In the genomic region with DNA sequence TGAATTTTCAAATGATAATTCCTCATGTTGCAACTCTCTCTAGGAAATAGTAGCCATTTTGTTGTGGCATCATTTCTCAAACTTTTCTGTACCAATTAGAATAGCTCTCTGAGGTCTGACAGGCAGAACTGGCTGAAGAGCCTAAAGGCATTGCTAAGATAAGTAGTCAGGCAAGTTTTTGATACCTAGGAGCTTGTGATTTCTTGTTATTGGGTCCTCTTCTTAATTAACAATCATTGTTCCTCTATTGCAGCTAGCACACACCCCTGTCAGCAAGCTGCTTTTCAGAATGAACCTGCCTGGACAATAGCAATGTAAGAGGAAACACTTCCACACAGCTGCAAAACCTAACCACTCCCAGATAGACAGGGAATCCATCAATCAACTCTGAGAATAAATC, we compare ENCODE assay signal across 24 cellular contexts.
DNase-seq lines count a peak whose midpoint lies in the region; ATAC-seq and TF ChIP-seq lines count a peak whose summit lies in the region.
"Had no signal": no experiment of that assay in that cellular context is flagged by ENCODE, and none has a peak within 500 bp of the region (broad histone marks: within the 10 kb centered on the region; RNA-seq: fewer than 3 reads in every experiment).

No MANE protein-coding gene starts in this region.

- H3K27me3 ChIP-seq in mammary epithelial cell (ENCODE audit: insufficient read depth, low read length): no peaks in the 10 kb centered on the region
- H3K27me3 ChIP-seq in breast epithelium: no peaks in the 10 kb centered on the region
- H3K27me3 ChIP-seq: adrenal gland, testis had no signal

- peaks cover 5% of the 10 kb centered on the region for H3K9me3 Mint-ChIP-seq in type B pancreatic cell

- H3K4me1 ChIP-seq in mammary epithelial cell (ENCODE audit: insufficient read depth, low read length) (peaks cover 69% of the 10 kb centered on the region), breast epithelium (peaks cover 0 to 32% of the 10 kb centered on the region in 2 donors)
- H3K4me1 ChIP-seq: HAP-1 had no signal

- H4K20me1 ChIP-seq in mammary epithelial cell (ENCODE audit: insufficient read depth, low read length): no peaks in the 10 kb centered on the region

- no TSS peak for BruUV-seq in mammary epithelial cell (replicated peaks; lab: Mats Ljungman, UMichigan)

- peak overlapping the region; percentile 56 for H2AFZ ChIP-seq in mammary epithelial cell (ENCODE audit: low read depth, low read length)

- H3K4me3 Mint-ChIP-seq in type B pancreatic cell: peak overlapping the region; percentile 48
- H3K4me3 Mint-ChIP-seq: activated CD4-positive, alpha-beta T cell treated with anti-CD3 and anti-CD28 coated beads, Interleukin-2, amount 10 ng/mL, durations not matched to agents 24 days and 14 days; CD4-positive, CD25-positive, alpha-beta regulatory T cell; stimulated activated effector memory CD8-positive, alpha-beta T cell treated with anti-CD3 and anti-CD28 coated beads, Interleukin-12 subunit alpha, Interleukin-12 subunit beta, amount 100 ng/mL, for 72 hours had no signal

- no peak overlapping the region for H3K9ac ChIP-seq in mammary epithelial cell (ENCODE audit: insufficient read depth, low read length)

- intact Hi-C loops in mammary epithelial cell (cut with micrococcal nuclease) (no loop called here), breast epithelium (cut with DNase I; ENCODE audit: low total_unique reads) (loop anchor here (10.0 kb wide), 1 partner anchor 416 kb away; no protein-coding TSS in a partner anchor)

- in situ Hi-C loops in mammary epithelial cell (cut with MboI; ENCODE audit: low sequenced_read_pairs in 2 of 2): no loop called here

- H3K4me1 Mint-ChIP-seq in type B pancreatic cell (ENCODE audit: unreplicated experiment): peaks cover 59% of the 10 kb centered on the region

- H3K4me3 ChIP-seq in mammary epithelial cell (replicated peaks in 1 of 3; ENCODE audit: insufficient read depth in 1 of 3, low read depth in 2 of 3, low read length in 3 of 3): no peak overlapping the region
- no peak overlapping the region for H3K4me3 ChIP-seq in breast epithelium
- H3K4me3 ChIP-seq: adrenal gland, HAP-1, testis had no signal

- peaks cover 4% of the 10 kb centered on the region for H3K36me3 Mint-ChIP-seq in type B pancreatic cell
- H3K36me3 Mint-ChIP-seq: stimulated activated effector memory CD8-positive, alpha-beta T cell treated with anti-CD3 and anti-CD28 coated beads, Interleukin-12 subunit alpha, Interleukin-12 subunit beta, amount 100 ng/mL, for 72 hours had no signal

- H3K27ac ChIP-seq in mammary epithelial cell (ENCODE audit: insufficient read depth, low read depth, low read length) (no peak overlapping the region), breast epithelium (no peak overlapping the region)
- H3K27ac ChIP-seq: adrenal gland, testis had no signal

- no peak for TF ChIP-seq POLR2A in breast epithelium (IDR thresholded peaks at IDR 0.05)

- no peaks in the 10 kb centered on the region for H3K27me3 Mint-ChIP-seq in type B pancreatic cell
- H3K27me3 Mint-ChIP-seq: activated CD4-positive, alpha-beta T cell treated with anti-CD3 and anti-CD28 coated beads, Interleukin-2, amount 10 ng/mL, durations not matched to agents 24 days and 14 days; CD4-positive, CD25-positive, alpha-beta regulatory T cell; naive thymus-derived CD4-positive, alpha-beta T cell had no signal

- ATAC-seq in esophagus mucosa (peak; percentile 81), GM19467 (IDR thresholded peaks at IDR 0.05; ENCODE audit: unreplicated experiment) (no peak)
- ATAC-seq: naive thymus-derived CD4-positive, alpha-beta T cell; stimulated activated effector memory CD8-positive, alpha-beta T cell treated with anti-CD3 and anti-CD28 coated beads, Interleukin-12 subunit alpha, Interleukin-12 subunit beta, amount 100 ng/mL, for 72 hours had no signal

- peak overlapping the region; percentile 41 for H3K27ac Mint-ChIP-seq in type B pancreatic cell
- H3K27ac Mint-ChIP-seq: activated CD4-positive, alpha-beta T cell treated with anti-CD3 and anti-CD28 coated beads, Interleukin-2, amount 10 ng/mL, durations not matched to agents 24 days and 14 days had no signal

- CTCF ChIA-PET in mammary epithelial cell (lab: Charles Lee; ENCODE audit: low non-redundant PET): no interaction called here

- dilution Hi-C loops in mammary epithelial cell (cut with HindIII; ENCODE audit: low sequenced_read_pairs): no loop called here

- TF ChIP-seq CTCF in mammary epithelial cell (conservative IDR thresholded peaks at IDR 0.05 in 1 of 2, IDR thresholded peaks at IDR 0.05 in 1 of 2; ENCODE audit: extremely low read depth in 1 of 2, insufficient read depth in 1 of 2, low read depth in 1 of 2, low read length in 2 of 2) (no peak), breast epithelium (IDR thresholded peaks at IDR 0.05) (no peak), type B pancreatic cell (conservative IDR thresholded peaks at IDR 0.05) (no peak)

- no peaks in the 10 kb centered on the region for H3K36me3 ChIP-seq in mammary epithelial cell (ENCODE audit: insufficient read depth, low read length)
- no peaks in the 10 kb centered on the region for H3K36me3 ChIP-seq in breast epithelium
- H3K36me3 ChIP-seq: adrenal gland, HAP-1 had no signal

- DNase-seq in mammary epithelial cell (peak; percentile 46), breast epithelium (ENCODE audit: low spot score in 2 of 2) (no peak), NCI-H774 (lab: John Stamatoyannopoulos, UW) (peak; percentile 30), type B pancreatic cell (ENCODE audit: extremely low spot score, unreplicated experiment) (no peak), LoVo (ENCODE audit: low spot score) (no peak)
- no peak for DNase-seq in activated CD4-positive, alpha-beta T cell treated with anti-CD3 and anti-CD28 coated beads, Interleukin-2, amount 50 U/mL, for 4 hours
- DNase-seq: activated CD4-positive, alpha-beta T cell treated with anti-CD3 and anti-CD28 coated beads, Interleukin-2, amount 10 ng/mL, durations not matched to agents 24 days and 14 days; activated CD8-positive, alpha-beta memory T cell treated with anti-CD3 and anti-CD28 coated beads, Interleukin-2, amount 50 U/mL, for 48 hours; activated effector memory CD4-positive, alpha-beta T cell treated with anti-CD3 and anti-CD28 coated beads, Interleukin-2, amount 50 U/mL, for 16 hours; adrenal gland; CD4-positive, CD25-positive, alpha-beta regulatory T cell; DMS79 treated with DMSO at 0.1 percent for 48 hours; KG1; mesenchymal stem cell; naive thymus-derived CD4-positive, alpha-beta T cell; NCI-H2081 treated with DMSO at 0.1 percent for 48 hours; NCI-H524 treated with DMSO at 0.1 percent for 48 hours; SIG-M5; T-helper 1 cell; testis had no signal

- H3K4me2 ChIP-seq in mammary epithelial cell (ENCODE audit: insufficient read depth, low read depth, low read length): peak overlapping the region; percentile 21

- H3K9me3 ChIP-seq in mammary epithelial cell (replicated peaks; ENCODE audit: insufficient read depth, low read length) (no peaks in the 10 kb centered on the region), breast epithelium (no peaks in the 10 kb centered on the region)
- H3K9me3 ChIP-seq: adrenal gland, HAP-1, testis had no signal

- no peaks in the 10 kb centered on the region for H3K79me2 ChIP-seq in mammary epithelial cell (ENCODE audit: insufficient read depth, low read length)

Comparison
In these comparisons a context has a peak if more than half of its experiments do, and no peak if none do; other contexts are left out.
1. DNase-seq: peak in mammary epithelial cell (single experiment) and NCI-H774 (single experiment); none in breast epithelium (0 of 2), type B pancreatic cell (single experiment), activated CD4-positive, alpha-beta T cell treated with anti-CD3 and anti-CD28 coated beads, Interleukin-2, amount 50 U/mL, for 4 hours (0 of 2) and LoVo (single experiment).